ENCODE assay signal across 1 cellular context in genomic region chr6:63635563-63636515, GRCh38.
TF ChIP-seq lines count a peak whose summit lies in the region.

Gene PHF3 (plus strand): TSS chr6:63635802. CDS start chr6:63646552, 10,750 bp downstream.

TF ChIP-seq in HepG2, 621 proteins besides CTCF, POLR2A, EP300 and RAD21 (continued from another document and continues in another):
- TF ChIP-seq HBP1 (CRISPR knock-in tag; IDR thresholded peaks at IDR 0.05; ENCODE audit: low read depth) (peak; percentile 26), HINFP (CRISPR knock-in tag; IDR thresholded peaks at IDR 0.05; ENCODE audit: low read depth) (peak; percentile 75), HCFC1 (IDR thresholded peaks at IDR 0.05; ENCODE audit: low read depth, low read length) (peak; percentile 7; the same call in 1 of the 2 replicates), BRF2 (CRISPR knock-in tag; IDR thresholded peaks at IDR 0.05) (peak; percentile 99), POLR2G (IDR thresholded peaks at IDR 0.05; ENCODE audit: low read depth, low read length) (peak; percentile 83), ATAD3A (CRISPR knock-in tag; IDR thresholded peaks at IDR 0.05) (peak; percentile 91), SATB2 (CRISPR knock-in tag; IDR thresholded peaks at IDR 0.05) (peak; percentile 88), SOX5 (CRISPR knock-in tag; IDR thresholded peaks at IDR 0.05; ENCODE audit: borderline replicate concordance) (peak; percentile 68), FOXO1 (CRISPR knock-in tag; IDR thresholded peaks at IDR 0.05) (peak; percentile 96), ZNF251 (CRISPR knock-in tag; IDR thresholded peaks at IDR 0.05) (peak; percentile 89; the same call in 1 of the 2 replicates), ZFP1 (CRISPR knock-in tag; IDR thresholded peaks at IDR 0.05) (no peak), ZFP37 (CRISPR knock-in tag; IDR thresholded peaks at IDR 0.05; ENCODE audit: borderline replicate concordance) (peak; percentile 76; the same call in 1 of the 2 replicates), POGZ (CRISPR knock-in tag; IDR thresholded peaks at IDR 0.05) (peak; percentile 86; the same call in 1 of the 2 replicates), NR2C2 (CRISPR knock-in tag; IDR thresholded peaks at IDR 0.05; ENCODE audit: borderline replicate concordance) (peak; percentile 86), ZNF510 (CRISPR knock-in tag; IDR thresholded peaks at IDR 0.05; ENCODE audit: low read depth) (peak; percentile 99), SETDB1 (CRISPR knock-in tag; IDR thresholded peaks at IDR 0.05; ENCODE audit: borderline replicate concordance) (0 out of 2 replicates have a peak, but pooled peaks have one; percentile 43), GPBP1L1 (CRISPR knock-in tag; IDR thresholded peaks at IDR 0.05) (no peak), MEF2D (CRISPR knock-in tag; IDR thresholded peaks at IDR 0.05) (peak; percentile 65), ZMAT3 (CRISPR knock-in tag; conservative IDR thresholded peaks at IDR 0.05) (peak; percentile 99), ERF (CRISPR knock-in tag; IDR thresholded peaks at IDR 0.05) (peak; percentile 84), ZNF234 (CRISPR knock-in tag; conservative IDR thresholded peaks at IDR 0.05) (peak; percentile 99), ZNF652 (CRISPR knock-in tag; IDR thresholded peaks at IDR 0.05; ENCODE audit: borderline replicate concordance, low read depth) (no peak; the same call in 1 of the 2 replicates), ZNF564 (CRISPR knock-in tag; IDR thresholded peaks at IDR 0.05) (peak; percentile 83), ZNF503 (CRISPR knock-in tag; IDR thresholded peaks at IDR 0.05) (peak; percentile 82; the same call in 1 of the 2 replicates), ZNF674 (CRISPR knock-in tag; IDR thresholded peaks at IDR 0.05; ENCODE audit: low read depth) (peak; percentile 97), ZFP90 (CRISPR knock-in tag; IDR thresholded peaks at IDR 0.05; ENCODE audit: borderline replicate concordance) (peak; percentile 98), GMEB2 (CRISPR knock-in tag; IDR thresholded peaks at IDR 0.05; ENCODE audit: low read depth) (peak; percentile 67; the same call in 1 of the 2 replicates), ZNF382 (CRISPR knock-in tag; IDR thresholded peaks at IDR 0.05; ENCODE audit: borderline replicate concordance) (no peak), PLRG1 (conservative IDR thresholded peaks at IDR 0.05) (no peak), MAX (IDR thresholded peaks at IDR 0.05) (peak; percentile 99), ZNF550 (CRISPR knock-in tag; IDR thresholded peaks at IDR 0.05; ENCODE audit: borderline replicate concordance) (peak; percentile 94), ZKSCAN8 (CRISPR knock-in tag; IDR thresholded peaks at IDR 0.05; ENCODE audit: borderline replicate concordance) (peak; percentile 57; the same call in 1 of the 2 replicates), ZNF883 (CRISPR knock-in tag; IDR thresholded peaks at IDR 0.05; ENCODE audit: not compliant biosample characterization) (peak; percentile 99), DZIP1 (CRISPR knock-in tag; IDR thresholded peaks at IDR 0.05) (peak; percentile 97), ARID2 (CRISPR knock-in tag; IDR thresholded peaks at IDR 0.05; ENCODE audit: borderline replicate concordance) (peak; percentile 86), KDM5B (CRISPR knock-in tag; IDR thresholded peaks at IDR 0.05; ENCODE audit: borderline replicate concordance) (peak; percentile 99), BCL6 (CRISPR knock-in tag; IDR thresholded peaks at IDR 0.05) (peak; percentile 26; the same call in 1 of the 2 replicates), TAF1 (CRISPR knock-in tag; IDR thresholded peaks at IDR 0.05) (peak; percentile 92), ZBTB21 (CRISPR knock-in tag; IDR thresholded peaks at IDR 0.05) (no peak; the same call in 1 of the 2 replicates), KMT2B (CRISPR knock-in tag; IDR thresholded peaks at IDR 0.05) (peak; percentile 90), E2F1 (CRISPR knock-in tag; IDR thresholded peaks at IDR 0.05) (peak; percentile 89), CBX1 (IDR thresholded peaks at IDR 0.05; ENCODE audit: low read depth) (no peak), RFX1 (IDR thresholded peaks at IDR 0.05) (no peak), ZBTB38 (CRISPR knock-in tag; IDR thresholded peaks at IDR 0.05) (peak; percentile 94), NR3C1 (CRISPR knock-in tag; IDR thresholded peaks at IDR 0.05) (0 out of 2 replicates have a peak, but pooled peaks have one; percentile 60), ATF3 (CRISPR knock-in tag; IDR thresholded peaks at IDR 0.05) (peak; percentile 66; the same call in 1 of the 2 replicates), ZSCAN12 (CRISPR knock-in tag; IDR thresholded peaks at IDR 0.05) (peak; percentile 97), ZNF17 (CRISPR knock-in tag; IDR thresholded peaks at IDR 0.05) (no peak), SMAD1 (CRISPR knock-in tag; IDR thresholded peaks at IDR 0.05; ENCODE audit: borderline replicate concordance, low read depth) (peak; percentile 85), ZNF460 (CRISPR knock-in tag; IDR thresholded peaks at IDR 0.05; ENCODE audit: borderline replicate concordance) (no peak; the same call in 1 of the 2 replicates), ZNF709 (CRISPR knock-in tag; IDR thresholded peaks at IDR 0.05) (peak; percentile 99)
